ENCODE assay signal across 19 cellular contexts in the genomic region with DNA sequence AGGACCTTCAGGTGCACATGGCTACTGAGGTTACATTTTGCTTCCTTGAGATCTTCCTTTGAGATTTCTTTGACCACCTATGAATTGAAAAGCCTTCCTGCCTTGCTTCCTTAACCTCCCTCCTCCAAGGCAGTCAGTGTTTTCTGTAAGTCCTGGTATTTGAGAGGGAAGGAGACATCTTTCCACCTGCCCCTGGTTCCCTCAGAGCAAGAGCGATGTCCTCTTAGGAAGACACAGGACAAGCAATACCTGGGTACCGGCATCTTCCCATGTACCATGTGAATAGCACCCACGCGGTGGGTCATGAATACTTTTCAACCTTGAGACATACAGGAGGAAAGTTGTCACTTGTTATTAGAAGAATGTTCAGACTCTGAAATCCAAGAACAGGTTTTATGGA. TPM values are rescaled to one million over a fixed set of nuclear protein-coding genes. Genes with fewer than 3 reads are reported as not detected.
DNase-seq lines count a peak whose midpoint lies in the region; ATAC-seq, FAIRE-seq and TF ChIP-seq lines count a peak whose summit lies in the region.
"Had no signal": no experiment of that assay in that cellular context is flagged by ENCODE, and none has a peak within 500 bp of the region (broad histone marks: within the 10 kb centered on the region; RNA-seq: fewer than 3 reads in every experiment).

No MANE protein-coding gene starts in this region.

- H3K9me3 ChIP-seq in A549 (no peaks in the 10 kb centered on the region), astrocyte (ENCODE audit: insufficient read depth, low read depth, low read length) (no peaks in the 10 kb centered on the region), lung (ENCODE audit: control insufficient read depth in 2 of 2, insufficient read depth in 1 of 2, low read length in 1 of 2) (no peaks in the 10 kb centered on the region), PC-3 (ENCODE audit: low read length) (no peaks in the 10 kb centered on the region), A673 (ENCODE audit: low read depth, low read length, poor library complexity, severe bottlenecking) (no peaks in the 10 kb centered on the region)
- H3K9me3 ChIP-seq: Caco-2, HAP-1 had no signal

- POLR2A ChIA-PET in A549 (lab: Yijun Ruan, JAX), result interaction anchor here (0.7 kb wide), 1 partner anchor 37 kb away, joined by 4 read pairs; the partner anchor contains the start of gene GINS1
- POLR2A ChIA-PET in PC-3 (lab: Charles Lee; ENCODE audit: unreplicated experiment), result interaction anchor here (0.6 kb wide), 1 partner anchor 51 kb away, joined by 7 read pairs; no protein-coding TSS in a partner anchor
- POLR2A ChIA-PET in A673 (lab: Charles Lee; ENCODE audit: low non-redundant PET), result no interaction called here

- H3K9me2 ChIP-seq in PC-3 (replicated peaks; ENCODE audit: low read length), result no peaks in the 10 kb centered on the region

- TF ChIP-seq CTCF in A549 (IDR thresholded peaks at IDR 0.05), result no peak
- TF ChIP-seq CTCF in astrocyte (IDR thresholded peaks at IDR 0.05; ENCODE audit: insufficient read depth, low read depth, low read length), result no peak
- TF ChIP-seq CTCF in lung (IDR thresholded peaks at IDR 0.05; ENCODE audit: control extremely low read depth, extremely low read depth), result no peak
- TF ChIP-seq CTCF in neural crest cell (conservative IDR thresholded peaks at IDR 0.05), result no peak
- TF ChIP-seq CTCF in PC-3 (conservative IDR thresholded peaks at IDR 0.05; ENCODE audit: low read depth, low read length), result no peak
- TF ChIP-seq CTCF in A673 (conservative IDR thresholded peaks at IDR 0.05; ENCODE audit: low read depth, low read length), result no peak

- H3K27ac ChIP-seq in A549, result no peak overlapping the region
- H3K27ac ChIP-seq in astrocyte (ENCODE audit: low read depth, low read length), result no peak overlapping the region
- H3K27ac ChIP-seq in lung (ENCODE audit: low read depth in 1 of 2, low read length in 1 of 2), result no peak overlapping the region
- H3K27ac ChIP-seq in PC-3 (ENCODE audit: low read length), result no peak overlapping the region
- no peak overlapping the region for H3K27ac ChIP-seq in A673 (ENCODE audit: low read depth, low read length, poor library complexity, severe bottlenecking)
- H3K27ac ChIP-seq: C4-2B, GM23248 had no signal

- H3K27ac Mint-ChIP-seq in astrocyte (ENCODE audit: unreplicated experiment) (no peak overlapping the region), neural crest cell (ENCODE audit: unreplicated experiment) (peak overlapping the region; percentile 58)
- H3K27ac Mint-ChIP-seq: CD4-positive, alpha-beta T cell had no signal

- CTCF ChIA-PET in A549 (lab: Yijun Ruan, JAX) (no interaction called here), PC-3 (lab: Charles Lee) (no interaction called here), A673 (lab: Charles Lee) (no interaction called here)

- WGBS in A549 (ENCODE audit: missing lambda C conversion rate), result 98% methylated on average over 4 of the region's 4 CpGs
- 95 to 98% methylated on average over 4 of the region's 4 CpGs for WGBS in lung, 2 donors

- no peak for TF ChIP-seq EP300 in A549 (IDR thresholded peaks at IDR 0.05)

- no peak overlapping the region for H3K4me3 Mint-ChIP-seq in astrocyte (ENCODE audit: unreplicated experiment)
- H3K4me3 Mint-ChIP-seq in neural crest cell, result no peak overlapping the region
- H3K4me3 Mint-ChIP-seq: CD4-positive, alpha-beta T cell had no signal

- no peak for TF ChIP-seq RAD21 in A549 (conservative IDR thresholded peaks at IDR 0.05 in 1 of 2, IDR thresholded peaks at IDR 0.05 in 1 of 2)

- H3K4me3 ChIP-seq in A549 (no peak overlapping the region), astrocyte (ENCODE audit: insufficient read depth, low read depth, low read length) (no peak overlapping the region), lung (no peak overlapping the region), PC-3 (ENCODE audit: low read length) (no peak overlapping the region), A673 (ENCODE audit: low read depth, low read length, poor library complexity, severe bottlenecking) (no peak overlapping the region)
- H3K4me3 ChIP-seq: GM23248, HAP-1 had no signal

- FAIRE-seq in A549 (lab: Jason Lieb, UNC) (peak; percentile 36), astrocyte (lab: Jason Lieb, UNC) (peak; percentile 45)
- FAIRE-seq: D721Med, G401.6, GM12892, GM18507 had no signal

- H3K4me1 ChIP-seq in A549, result no peaks in the 10 kb centered on the region
- H3K4me1 ChIP-seq in astrocyte (ENCODE audit: insufficient read depth, low read length), result no peaks in the 10 kb centered on the region
- H3K4me1 ChIP-seq in lung (ENCODE audit: control insufficient read depth in 2 of 2, insufficient read depth in 2 of 2, low read length in 2 of 2), result no peaks in the 10 kb centered on the region
- no peaks in the 10 kb centered on the region for H3K4me1 ChIP-seq in PC-3 (ENCODE audit: insufficient read depth, low read length)
- H3K4me1 ChIP-seq in A673 (ENCODE audit: insufficient read depth, low read length, poor library complexity, severe bottlenecking), result no peaks in the 10 kb centered on the region
- H3K4me1 ChIP-seq: Caco-2, HAP-1 had no signal

- no peaks in the 10 kb centered on the region for H3K79me2 ChIP-seq in astrocyte (ENCODE audit: insufficient read depth, low read length)
- no peaks in the 10 kb centered on the region for H3K79me2 ChIP-seq in PC-3 (ENCODE audit: low read length)

- H3K4me2 ChIP-seq in A549, result no peak overlapping the region
- H3K4me2 ChIP-seq in astrocyte (ENCODE audit: low read length), result no peak overlapping the region
- no peak overlapping the region for H3K4me2 ChIP-seq in PC-3 (ENCODE audit: low read length)

- H3K27me3 ChIP-seq in astrocyte (ENCODE audit: insufficient read depth, low read length) (no peaks in the 10 kb centered on the region), lung (ENCODE audit: control insufficient read depth, insufficient read depth) (no peaks in the 10 kb centered on the region), PC-3 (ENCODE audit: low read length) (no peaks in the 10 kb centered on the region), A673 (replicated peaks; ENCODE audit: insufficient read depth, low read depth, low read length, poor library complexity) (no peaks in the 10 kb centered on the region)

- ATAC-seq in A549, result no peak
- no peak for ATAC-seq in lung (ENCODE audit: insufficient read depth, low FRiP score)
- no peak for ATAC-seq in PC-3
- ATAC-seq in HG03097 (IDR thresholded peaks at IDR 0.05; ENCODE audit: low FRiP score, unreplicated experiment), result no peak

- no peak overlapping the region for H2AFZ ChIP-seq in astrocyte (ENCODE audit: low read depth, low read length)
- no peak overlapping the region for H2AFZ ChIP-seq in PC-3 (ENCODE audit: low read length)
- H2AFZ ChIP-seq: GM23248 had no signal

- peaks cover 11% of the 10 kb centered on the region for H3K36me3 ChIP-seq in astrocyte (ENCODE audit: insufficient read depth, low read length)
- H3K36me3 ChIP-seq in lung (ENCODE audit: control insufficient read depth in 2 of 2, insufficient read depth in 2 of 2, low read length in 2 of 2), result no peaks in the 10 kb centered on the region
- H3K36me3 ChIP-seq in PC-3 (ENCODE audit: low read depth, low read length), result peaks cover 56% of the 10 kb centered on the region
- peaks cover 53% of the 10 kb centered on the region for H3K36me3 ChIP-seq in A673 (ENCODE audit: insufficient read depth, low read length, poor library complexity, severe bottlenecking)

- no peaks in the 10 kb centered on the region for H3K9me3 Mint-ChIP-seq in astrocyte (ENCODE audit: unreplicated experiment)
- peaks cover 15% of the 10 kb centered on the region for H3K9me3 Mint-ChIP-seq in neural crest cell
- H3K9me3 Mint-ChIP-seq: CD4-positive, alpha-beta T cell had no signal

- H3K4me1 Mint-ChIP-seq in astrocyte (ENCODE audit: low read depth, unreplicated experiment) (no peaks in the 10 kb centered on the region), neural crest cell (no peaks in the 10 kb centered on the region)

- peaks cover 4% of the 10 kb centered on the region for H3K36me3 Mint-ChIP-seq in astrocyte (ENCODE audit: low read depth, unreplicated experiment)
- H3K36me3 Mint-ChIP-seq in neural crest cell (ENCODE audit: low read depth), result peaks cover 46% of the 10 kb centered on the region

- intact Hi-C loops in PC-3 (cut with micrococcal nuclease) (no loop called here), A673 (cut with micrococcal nuclease; ENCODE audit: unreplicated experiment) (no loop called here)

- H3K27me3 Mint-ChIP-seq in astrocyte (ENCODE audit: low read depth, unreplicated experiment) (no peaks in the 10 kb centered on the region), neural crest cell (ENCODE audit: low read depth) (no peaks in the 10 kb centered on the region)
- H3K27me3 Mint-ChIP-seq: CD4-positive, alpha-beta T cell had no signal

- H3K9ac ChIP-seq in astrocyte (ENCODE audit: low read length) (no peak overlapping the region), PC-3 (ENCODE audit: low read length) (no peak overlapping the region)
- H3K9ac ChIP-seq: GM23248 had no signal

- H4K20me1 ChIP-seq in astrocyte (ENCODE audit: insufficient read depth, low read length) (no peaks in the 10 kb centered on the region), PC-3 (ENCODE audit: low read length) (no peaks in the 10 kb centered on the region)

- BruUV-seq in PC-3 (replicated peaks; lab: Mats Ljungman, UMichigan) (no TSS peak), A673 (replicated peaks; lab: Mats Ljungman, UMichigan) (no TSS peak)

- DNase-seq in A549 (ENCODE audit: low read depth in 1 of 2, low spot score in 1 of 2), result no peak
- no peak for DNase-seq in astrocyte (ENCODE audit: low read depth)
- peak; percentile 5 for DNase-seq in lung (ENCODE audit: low spot score)
- no peak for DNase-seq in neural crest cell (ENCODE audit: low read depth, low spot score)
- no peak for DNase-seq in PC-3
- DNase-seq in stimulated activated CD4-positive, alpha-beta T cell treated with anti-CD3 and anti-CD28 coated beads, Interleukin-15, amount 100 ng/mL, for 24 hours, result no peak
- no peak for DNase-seq in A673 (ENCODE audit: low spot score)
- DNase-seq: 8988T; ACHN; Caco-2; CD4-positive, alpha-beta T cell; GM23248 had no signal

- TF ChIP-seq POLR2A in A549 (IDR thresholded peaks at IDR 0.05; ENCODE audit: low read length), result no peak

- no peaks in the 10 kb centered on the region for H3F3A ChIP-seq in PC-3 (ENCODE audit: low read length, unreplicated experiment)

RNA-seq across cellular contexts. Expression of gene GINS1, which starts 37.1 kb away (rescaled TPM):
- polyA plus RNA-seq in A549 (2011; rRNA removed), result 33.5 and 46.4 TPM in 2 replicates
- 17.7 and 19.7 TPM in 2 replicates for polyA plus RNA-seq in A549 (2012; cell fraction: cytosol; rRNA removed)
- 7.6 and 19.9 TPM in 2 replicates for polyA plus RNA-seq in A549 (2012; cell fraction: nucleus; rRNA removed)
- polyA plus RNA-seq in A549 (2017; fragmentation: RNase III; extraction: RNeasy Plus Mini Kit Qiagen cat#74134 plus additional on column Dnase treatment), result 30.7 to 34.2 TPM (median 33.6 TPM) in 3 replicates
- polyA minus RNA-seq in A549 (2011; rRNA and poly(A)+ RNA removed), result 23.7 and 28.4 TPM in 2 replicates
- total RNA-seq in astrocyte, result 5.0 and 6.6 TPM in 2 replicates
- total RNA-seq in lung, result 1 to 10 TPM; 3.1 to 3.3 TPM
- polyA plus RNA-seq in lung, result 1 to 10 TPM in 1 of 2 donors, under 1 TPM in 1; 0.87 to 1.7 TPM
- 53.9 and 56.5 TPM in 2 replicates for total RNA-seq in neural crest cell
- 27.5 and 28.1 TPM in 2 replicates for total RNA-seq in PC-3 (2014; rRNA removed)
- total RNA-seq in A673 (2021), result 60.0 and 62.6 TPM in 2 replicates

RNA-seq across cellular contexts. Expression of gene ABHD12, which starts 53.9 kb away (rescaled TPM):
- polyA plus RNA-seq in A549 (2011; rRNA removed) (54.3 and 59.1 TPM in 2 replicates), A549 (2017; fragmentation: RNase III; extraction: RNeasy Plus Mini Kit Qiagen cat#74134 plus additional on column Dnase treatment) (87.3 to 101 TPM (median 96.4 TPM) in 3 replicates), lung (10 to 100 TPM; 38.3 to 51.0 TPM)
- 55.8 and 64.5 TPM in 2 replicates for polyA plus RNA-seq in A549 (2012; cell fraction: cytosol; rRNA removed)
- 48.3 and 57.5 TPM in 2 replicates for polyA plus RNA-seq in A549 (2012; cell fraction: nucleus; rRNA removed)
- 63.7 and 69.5 TPM in 2 replicates for polyA minus RNA-seq in A549 (2011; rRNA and poly(A)+ RNA removed)
- total RNA-seq in astrocyte (88.3 and 98.1 TPM in 2 replicates), lung (10 to 100 TPM; 34.3 to 58.1 TPM), neural crest cell (51.3 and 51.6 TPM in 2 replicates), PC-3 (2014; rRNA removed) (48.3 and 64.2 TPM in 2 replicates), A673 (2021) (39.8 and 40.6 TPM in 2 replicates)
